In the genomic region with DNA sequence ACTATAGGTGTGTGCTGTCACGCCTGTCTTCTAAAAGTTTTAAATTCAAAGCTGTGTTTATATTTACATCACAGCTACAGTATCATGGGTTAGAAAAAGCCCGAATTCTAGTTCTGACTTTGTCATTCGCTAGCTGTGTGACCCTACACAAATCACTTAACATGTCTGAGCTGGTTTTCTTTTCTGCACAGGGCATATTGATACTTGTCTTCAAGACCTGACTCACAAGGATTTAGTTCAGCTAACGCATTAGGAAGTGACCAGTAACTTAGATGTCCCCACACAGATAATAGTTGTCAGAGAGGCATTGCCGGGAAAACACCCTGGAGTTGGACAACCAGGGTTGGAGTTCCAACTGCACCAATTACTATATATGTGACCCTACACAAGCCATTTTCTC, we compare ENCODE assay signal across 12 cellular contexts. TPM values are rescaled to one million over a fixed set of nuclear protein-coding genes. Genes with fewer than 3 reads are reported as not detected.
"Had no signal": no experiment of that assay in that cellular context is flagged by ENCODE, and none has a peak within 500 bp of the region (broad histone marks: within the 10 kb centered on the region; RNA-seq: fewer than 3 reads in every experiment).

No MANE protein-coding gene starts in this region.

- DNase-seq: activated CD4-positive, alpha-beta T cell treated with anti-CD3 and anti-CD28 coated beads, Interleukin-2, amount 50 U/mL, for 1 hour; activated naive CD4-positive, alpha-beta T cell treated with anti-CD3 and anti-CD28 coated beads, Interleukin-2, amount 50 U/mL, for 16 hours; activated T-cell treated with anti-CD3 and anti-CD28 coated beads for 4 hours; body of pancreas; cerebellar nuclear complex; foreskin melanocyte; islet precursor cell; ovary; tibial artery; uterus had no signal

- H3K27me3 ChIP-seq: body of pancreas, ovary, tibial artery, uterus had no signal

- H3K4me1 ChIP-seq: uterus had no signal

- H3K4me3 ChIP-seq: body of pancreas, ovary, smooth muscle cell, tibial artery, uterus had no signal

- H3K27ac ChIP-seq: ovary, tibial artery had no signal

- H3K9me3 ChIP-seq: body of pancreas, ovary, tibial artery, uterus had no signal

- H3K36me3 ChIP-seq: ovary, tibial artery, uterus had no signal

- ATAC-seq: stimulated activated memory B cell treated with anti-CD40 and anti-IgM and Interleukin-4, amounts not matched to agents 10 μg/mL and 1 μg/mL and 100 μg/mL, for 72 hours had no signal

RNA-seq across cellular contexts. Expression of a gene that starts 25.9 kb away (rescaled TPM):
- total RNA-seq: smooth muscle cell had no signal
